ENCODE assay signal across 15 cellular contexts in genomic region chr10:132068431-132069121, GRCh38. TPM values are rescaled to one million over a fixed set of nuclear protein-coding genes. Genes with fewer than 3 reads are reported as not detected.
DNase-seq lines count a peak whose midpoint lies in the region; ATAC-seq and TF ChIP-seq lines count a peak whose summit lies in the region.
"Had no signal": no experiment of that assay in that cellular context is flagged by ENCODE, and none has a peak within 500 bp of the region (broad histone marks: within the 10 kb centered on the region; RNA-seq: fewer than 3 reads in every experiment).

No MANE protein-coding gene starts in this region.

- H3K4me3 Mint-ChIP-seq in endothelial cell (ENCODE audit: unreplicated experiment), result no peak overlapping the region
- H3K4me3 Mint-ChIP-seq: B cell; CD4-positive, CD25-positive, alpha-beta regulatory T cell; CD8-positive, alpha-beta memory T cell had no signal

- H3K4me3 ChIP-seq in right atrium auricular region (no peak overlapping the region), upper lobe of right lung (no peak overlapping the region)
- H3K4me3 ChIP-seq: BLaER1 treated with 17β-estradiol and CSF1 and Interleukin-3, amounts not matched to agents 10 nM and 100 nM; HAP-1 had no signal

- no peak overlapping the region for H3K27ac Mint-ChIP-seq in endothelial cell (ENCODE audit: unreplicated experiment)
- H3K27ac Mint-ChIP-seq: B cell; CD4-positive, CD25-positive, alpha-beta regulatory T cell had no signal

- intact Hi-C loops in Right ventricle myocardium superior (cut with DNase I), result no loop called here
- intact Hi-C loops in upper lobe of right lung (cut with DNase I), result no loop called here

- H3K4me1 Mint-ChIP-seq in endothelial cell (ENCODE audit: unreplicated experiment), result peaks cover 4% of the 10 kb centered on the region

- H3K27ac ChIP-seq in right atrium auricular region (no peak overlapping the region), upper lobe of right lung (no peak overlapping the region)
- H3K27ac ChIP-seq: BLaER1 treated with 17β-estradiol and CSF1 and Interleukin-3, amounts not matched to agents 10 nM and 100 nM had no signal

- TF ChIP-seq CTCF in right atrium auricular region (IDR thresholded peaks at IDR 0.05), result no peak
- no peak for TF ChIP-seq CTCF in upper lobe of right lung (IDR thresholded peaks at IDR 0.05)
- no peak for TF ChIP-seq CTCF in endothelial cell (IDR thresholded peaks at IDR 0.05; ENCODE audit: unreplicated experiment)

- peak; percentile 40 for DNase-seq in right atrium auricular region (ENCODE audit: low spot score)
- no peak for DNase-seq in Right ventricle myocardium superior
- DNase-seq in mesenteric fat pad (ENCODE audit: low spot score), result peak; percentile 64
- peak; percentile 46 for DNase-seq in upper lobe of right lung
- DNase-seq in NCI-H526 treated with DMSO at 0.1 percent for 48 hours (lab: John Stamatoyannopoulos, UW), result no peak
- DNase-seq in endothelial cell (ENCODE audit: low spot score), result no peak
- no peak for DNase-seq in COLO668 (lab: John Stamatoyannopoulos, UW; ENCODE audit: unreplicated experiment)
- DNase-seq: 8988T; Caco-2; CD4-positive, CD25-positive, alpha-beta regulatory T cell; CD8-positive, alpha-beta memory T cell had no signal

- no peaks in the 10 kb centered on the region for H3K9me3 Mint-ChIP-seq in endothelial cell (ENCODE audit: unreplicated experiment)

- H3K4me1 ChIP-seq in right atrium auricular region (peaks cover 0 to 19% of the 10 kb centered on the region in 2 donors), upper lobe of right lung (peaks cover 10% of the 10 kb centered on the region)
- H3K4me1 ChIP-seq: Caco-2 had no signal

- H3K36me3 ChIP-seq in right atrium auricular region, result no peaks in the 10 kb centered on the region
- no peaks in the 10 kb centered on the region for H3K36me3 ChIP-seq in upper lobe of right lung
- H3K36me3 ChIP-seq: BLaER1 treated with 17β-estradiol and CSF1 and Interleukin-3, amounts not matched to agents 10 nM and 100 nM; HAP-1 had no signal

- H3K27me3 Mint-ChIP-seq in endothelial cell (ENCODE audit: unreplicated experiment), result no peaks in the 10 kb centered on the region

- H3K36me3 Mint-ChIP-seq in endothelial cell (ENCODE audit: low read depth, unreplicated experiment), result no peaks in the 10 kb centered on the region
- H3K36me3 Mint-ChIP-seq: CD4-positive, CD25-positive, alpha-beta regulatory T cell; CD8-positive, alpha-beta memory T cell had no signal

- H3K9me3 ChIP-seq in right atrium auricular region, result peaks cover 0 to 12% of the 10 kb centered on the region in 2 donors
- H3K9me3 ChIP-seq in upper lobe of right lung, result no peaks in the 10 kb centered on the region
- H3K9me3 ChIP-seq: Caco-2 had no signal

- ATAC-seq in Right ventricle myocardium superior (ENCODE audit: poor library complexity) (no peak), upper lobe of right lung (no peak)

- H3K27me3 ChIP-seq in right atrium auricular region (no peaks in the 10 kb centered on the region), upper lobe of right lung (no peaks in the 10 kb centered on the region)

RNA-seq across cellular contexts. Expression of gene JAKMIP3, which starts 2.8 kb away (rescaled TPM):
- under 1 TPM; 0.20 to 0.44 TPM for total RNA-seq in right atrium auricular region
- total RNA-seq in Right ventricle myocardium superior, result 1.5 TPM
- total RNA-seq in mesenteric fat pad, result 0.48 TPM
- 0.32 TPM for total RNA-seq in upper lobe of right lung
- total RNA-seq in endothelial cell (ENCODE audit: unreplicated experiment), result 0.05 TPM
- total RNA-seq: HT-29 had no signal

Comparison
In these comparisons a context has a peak if more than half of its experiments do, and no peak if none do; other contexts are left out.
1. DNase-seq: peak in right atrium auricular region (single experiment), mesenteric fat pad (single experiment) and upper lobe of right lung (single experiment); none in Right ventricle myocardium superior (single experiment), NCI-H526 treated with DMSO at 0.1 percent for 48 hours (single experiment), endothelial cell (single experiment) and COLO668 (single experiment).